ENCODE assay signal across 8 cellular contexts in genomic region chrX:19455-19827, GRCh38.
DNase-seq lines count a peak whose midpoint lies in the region; ATAC-seq and TF ChIP-seq lines count a peak whose summit lies in the region.
"Not testable (repeated sequence)": the region's sequence is repeated elsewhere in the genome, so short reads cannot be mapped to it uniquely, and the experiment has no call there.

No MANE protein-coding gene starts in this region.

- not testable (repeated sequence) for H3K36me3 ChIP-seq in CD4-positive, CD25-positive, alpha-beta regulatory T cell (ENCODE audit: control insufficient read depth, insufficient read depth, low read length); body of pancreas (replicated peaks in 1 of 2; ENCODE audit: insufficient read depth in 1 of 2, low read depth in 2 of 2); left lung

- H3K4me3 Mint-ChIP-seq in CD4-positive, CD25-positive, alpha-beta regulatory T cell; T-cell: not testable (repeated sequence)

- WGBS in body of pancreas, 2 donors, result no CpG with 5 or more reads among the region's 41 CpGs

- H3K4me1 ChIP-seq in CD4-positive, CD25-positive, alpha-beta regulatory T cell (ENCODE audit: control insufficient read depth, insufficient read depth, low read length, poor library complexity, severe bottlenecking); body of pancreas; left lung: not testable (repeated sequence)

- POLR2A ChIA-PET in T-cell (lab: Charles Lee), result not testable (repeated sequence)

- TF ChIP-seq POLR2A in body of pancreas (IDR thresholded peaks at IDR 0.05), result not testable (repeated sequence)

- intact Hi-C loops in body of pancreas (cut with DNase I); left lung (cut with DNase I): not testable (repeated sequence)

- H3K36me3 Mint-ChIP-seq in CD4-positive, CD25-positive, alpha-beta regulatory T cell; T-cell: not testable (repeated sequence)

- not testable (repeated sequence) for H3K27me3 ChIP-seq in CD4-positive, CD25-positive, alpha-beta regulatory T cell (ENCODE audit: control insufficient read depth, insufficient read depth, low read length); body of pancreas; left lung

- not testable (repeated sequence) for H3K27me3 Mint-ChIP-seq in CD4-positive, CD25-positive, alpha-beta regulatory T cell; T-cell

- DNase-seq in CD4-positive, CD25-positive, alpha-beta regulatory T cell, result peak in 1 of 3 donors; percentile 6
- DNase-seq in T-cell; body of pancreas; left lung; stimulated activated naive CD8-positive, alpha-beta T cell treated with anti-CD3 and anti-CD28 coated beads, Interleukin-15, Interleukin-2, amounts not matched to agents 100 U/mL and 50 U/mL, for 24 hours: not testable (repeated sequence)

- not testable (repeated sequence) for H3K9me3 Mint-ChIP-seq in CD4-positive, CD25-positive, alpha-beta regulatory T cell; T-cell

- H3K27ac ChIP-seq in CD4-positive, CD25-positive, alpha-beta regulatory T cell (ENCODE audit: insufficient read depth, low read length, poor library complexity, severe bottlenecking); body of pancreas; left lung: not testable (repeated sequence)

- not testable (repeated sequence) for H3K4me3 ChIP-seq in CD4-positive, CD25-positive, alpha-beta regulatory T cell (ENCODE audit: low read depth, low read length); body of pancreas; left lung

- peak; percentile 17 to 41 for ATAC-seq in CD4-positive, CD25-positive, alpha-beta regulatory T cell (ENCODE audit: low read depth in 2 of 2)
- ATAC-seq in GM19351 (IDR thresholded peaks at IDR 0.05; ENCODE audit: unreplicated experiment) (peak; percentile 18), HG02588 (IDR thresholded peaks at IDR 0.05; ENCODE audit: unreplicated experiment) (peak; percentile 24), HG03342 (IDR thresholded peaks at IDR 0.05; ENCODE audit: unreplicated experiment) (peak; percentile 14), T-cell (replicated peaks in 1 of 4) (peak; percentile 33 to 57 (median 44)), body of pancreas (peak; percentile 27), left lung (peak; percentile 54)
- peak; percentile 38 for ATAC-seq in stimulated activated naive CD8-positive, alpha-beta T cell treated with anti-CD3 and anti-CD28 coated beads, Interleukin-15, Interleukin-2, amounts not matched to agents 100 U/mL and 50 U/mL, for 24 hours

- not testable (repeated sequence) for H3K9me3 ChIP-seq in CD4-positive, CD25-positive, alpha-beta regulatory T cell (ENCODE audit: control insufficient read depth in 2 of 2, low read length in 2 of 2); body of pancreas; left lung

- not testable (repeated sequence) for H3K27ac Mint-ChIP-seq in CD4-positive, CD25-positive, alpha-beta regulatory T cell; T-cell

- TF ChIP-seq CTCF in body of pancreas (IDR thresholded peaks at IDR 0.05); left lung (IDR thresholded peaks at IDR 0.05): not testable (repeated sequence)

- CTCF ChIA-PET in T-cell (lab: Charles Lee), result not testable (repeated sequence)

- H3K4me1 Mint-ChIP-seq in CD4-positive, CD25-positive, alpha-beta regulatory T cell; T-cell: not testable (repeated sequence)
